ENCODE assay signal across 9 cellular contexts in the genomic region with DNA sequence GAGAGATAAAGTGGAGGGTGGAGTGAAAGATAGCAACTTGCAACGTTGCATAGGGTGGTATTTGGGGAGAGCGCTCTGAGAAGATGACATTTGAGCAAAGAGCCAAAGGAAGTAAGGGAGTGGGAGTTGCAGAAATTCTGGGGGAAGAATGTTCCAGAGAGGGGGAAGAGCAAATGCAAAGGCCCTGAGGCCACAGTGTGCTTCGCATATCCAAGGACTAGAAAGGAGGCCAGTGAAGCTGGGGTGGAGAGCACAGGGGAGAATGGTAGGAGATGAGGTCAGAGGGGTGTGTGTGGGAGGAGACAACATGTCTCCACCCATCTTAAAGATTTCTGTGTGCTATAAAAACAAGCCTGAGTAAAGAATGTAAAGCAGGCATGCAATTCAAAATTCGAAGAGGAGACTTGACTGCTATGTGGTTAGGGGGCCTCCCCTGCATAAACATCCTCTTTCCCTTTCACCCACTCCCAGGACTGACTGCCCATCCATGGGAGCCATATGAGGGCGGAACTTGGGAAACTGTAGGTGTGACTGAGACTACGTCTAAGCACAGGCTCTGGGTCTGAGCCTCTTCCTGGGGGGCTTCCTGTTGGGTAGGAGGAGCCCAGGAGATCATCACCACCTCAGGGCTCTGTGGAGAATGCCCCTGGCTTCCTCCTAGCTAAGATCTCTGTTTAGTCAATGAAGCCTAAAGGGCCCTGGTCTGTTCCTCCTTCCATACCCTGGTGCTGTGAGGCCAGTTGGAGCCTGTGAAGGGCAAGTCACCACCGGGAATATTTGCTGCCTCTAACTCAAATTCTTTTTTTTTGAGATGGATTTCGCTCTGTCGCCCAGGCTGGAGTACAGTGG.
A peak's percentile ranks its signal among the peaks of the same experiment; 100 is the strongest.
DNase-seq lines count a peak whose midpoint lies in the region; ATAC-seq and TF ChIP-seq lines count a peak whose summit lies in the region.
"Had no signal": no experiment of that assay in that cellular context is flagged by ENCODE, and none has a peak within 500 bp of the region (broad histone marks: within the 10 kb centered on the region; RNA-seq: fewer than 3 reads in every experiment).

No MANE protein-coding gene starts in this region.

- H3K27ac Mint-ChIP-seq in nephron progenitor cell = peak overlapping the region; percentile 32
- H3K27ac Mint-ChIP-seq: activated naive CD4-positive, alpha-beta T cell treated with anti-CD3 and anti-CD28 coated beads, Interleukin-2, amount 50 U/mL, for 72 hours had no signal

- in situ Hi-C loops in brain microvascular endothelial cell (cut with HindIII; ENCODE audit: low pct_ligation_motif_present, low sequenced_read_pairs) = no loop called here

- no peaks in the 10 kb centered on the region for H3K9me3 ChIP-seq in KOPT-K1 (ENCODE audit: insufficient read depth, low read length, poor library complexity, severe bottlenecking)

- H3K27ac ChIP-seq in KOPT-K1 (ENCODE audit: low read depth, low read length, poor library complexity, severe bottlenecking) (peak overlapping the region; percentile 10), brain microvascular endothelial cell (peak overlapping the region; percentile 84)

- DNase-seq in ELF-1 (ENCODE audit: low read depth, low spot score) (peak; percentile 82), brain microvascular endothelial cell (peak; percentile 61), nephron progenitor cell (no peak), NCI-H510A treated with DMSO at 0.1 percent for 48 hours (lab: John Stamatoyannopoulos, UW) (no peak), NCI-H446 (lab: John Stamatoyannopoulos, UW) (no peak)

- no peak for TF ChIP-seq CTCF in brain microvascular endothelial cell (IDR thresholded peaks at IDR 0.05; ENCODE audit: low read depth, low read length, missing control alignments)
- no peak for TF ChIP-seq CTCF in nephron progenitor cell (IDR thresholded peaks at IDR 0.05)

- H3K4me3 Mint-ChIP-seq in nephron progenitor cell = no peak overlapping the region

- peaks cover 5% of the 10 kb centered on the region for H3K36me3 Mint-ChIP-seq in nephron progenitor cell (ENCODE audit: low read depth)

- H3K4me1 Mint-ChIP-seq in nephron progenitor cell = peaks cover 53% of the 10 kb centered on the region

- no peaks in the 10 kb centered on the region for H3K9me3 Mint-ChIP-seq in nephron progenitor cell
- H3K9me3 Mint-ChIP-seq: activated naive CD4-positive, alpha-beta T cell treated with anti-CD3 and anti-CD28 coated beads, Interleukin-2, amount 50 U/mL, for 72 hours had no signal

- H3K27me3 Mint-ChIP-seq in nephron progenitor cell (ENCODE audit: low read depth, poor library complexity) = peaks cover 8% of the 10 kb centered on the region

- H3K36me3 ChIP-seq in KOPT-K1 (ENCODE audit: insufficient read depth, low read length) (no peaks in the 10 kb centered on the region), brain microvascular endothelial cell (replicated peaks) (peaks cover 6% of the 10 kb centered on the region)

- H3K27me3 ChIP-seq in brain microvascular endothelial cell (replicated peaks) = no peaks in the 10 kb centered on the region

- no peak overlapping the region for H3K4me3 ChIP-seq in brain microvascular endothelial cell (ENCODE audit: low read depth, low read length)

- no peak for ATAC-seq in GM21619 (IDR thresholded peaks at IDR 0.05; ENCODE audit: unreplicated experiment)
- no peak for ATAC-seq in HG03175 (IDR thresholded peaks at IDR 0.05; ENCODE audit: unreplicated experiment)
- ATAC-seq: activated naive CD4-positive, alpha-beta T cell treated with anti-CD3 and anti-CD28 coated beads, Interleukin-2, amount 50 U/mL, for 72 hours had no signal

Comparison
In these comparisons a context has a peak if more than half of its experiments do, and no peak if none do; other contexts are left out.
1. DNase-seq: peak in ELF-1 (single experiment) and brain microvascular endothelial cell (single experiment); none in nephron progenitor cell (single experiment), NCI-H510A treated with DMSO at 0.1 percent for 48 hours (single experiment) and NCI-H446 (0 of 2).